ENCODE assay signal across 7 cellular contexts in the genomic region with DNA sequence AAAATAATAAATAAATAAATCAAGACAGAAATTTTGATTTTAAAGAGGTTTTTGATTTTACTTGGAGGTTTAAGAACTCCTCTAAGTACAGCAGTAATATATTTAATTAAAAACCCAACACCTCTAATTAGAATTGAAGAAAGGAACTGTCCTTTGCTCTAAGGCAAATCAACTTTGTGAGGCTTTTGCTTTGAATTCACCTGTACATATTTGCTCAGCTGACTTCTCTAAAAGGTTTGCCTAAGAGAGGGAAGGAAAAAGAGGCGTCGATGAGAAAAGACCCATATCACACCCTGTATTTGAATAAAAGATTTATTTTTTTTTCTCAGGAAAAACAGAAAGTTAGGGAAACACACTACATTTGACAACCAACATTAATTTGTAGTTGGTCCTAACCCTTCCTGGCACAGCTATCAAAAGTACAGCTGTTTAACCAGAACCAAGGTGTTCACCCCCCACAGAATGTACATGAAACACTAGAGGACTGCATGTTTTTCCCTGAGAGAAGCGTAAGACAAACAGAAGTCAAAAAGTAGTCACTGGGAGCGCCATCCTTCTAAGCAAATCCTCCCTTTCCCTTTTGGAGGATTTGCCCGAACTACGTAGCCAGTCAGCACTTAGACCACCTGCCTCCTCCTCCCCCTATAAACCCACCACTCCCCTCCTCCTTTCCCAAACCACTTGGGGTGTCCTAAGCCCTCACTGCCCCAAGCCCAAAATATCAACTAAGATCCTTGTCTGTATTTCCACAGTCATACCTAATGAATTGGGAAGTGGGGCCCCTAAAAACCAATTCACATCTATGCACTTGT. TPM values are rescaled to one million over a fixed set of nuclear protein-coding genes. Genes with fewer than 3 reads are reported as not detected.
DNase-seq lines count a peak whose midpoint lies in the region; ATAC-seq and TF ChIP-seq lines count a peak whose summit lies in the region.

No MANE protein-coding gene starts in this region.

- H3K27me3 Mint-ChIP-seq in H9 (ENCODE audit: low read depth): peaks cover 3% of the 10 kb centered on the region; the same call in 1 of the 2 replicates
- H3K27me3 Mint-ChIP-seq in activated CD4-positive, alpha-beta memory T cell treated with anti-CD3 and anti-CD28 coated beads for 36 hours: peaks cover 2% of the 10 kb centered on the region
- no peaks in the 10 kb centered on the region for H3K27me3 Mint-ChIP-seq in stimulated activated naive B cell treated with anti-CD40 and anti-IgM and Interleukin-4, amounts not matched to agents 10 μg/mL and 1 μg/mL and 100 μg/mL, for 72 hours

- H3K9me3 ChIP-seq in H9 (ENCODE audit: control insufficient read depth, low read depth, low read length): no peaks in the 10 kb centered on the region
- H3K9me3 ChIP-seq in right cardiac atrium (ENCODE audit: control insufficient read depth, low read length): no peaks in the 10 kb centered on the region

- POLR2A ChIA-PET in activated CD4-positive, alpha-beta memory T cell treated with anti-CD3 and anti-CD28 coated beads for 36 hours (lab: Charles Lee): interaction anchor here (0.8 to 12.6 kb wide), 7 partner anchors 10 to 347 kb away, joined by 3 to 527 read pairs (median 4); no protein-coding TSS in a partner anchor

- no peaks in the 10 kb centered on the region for H4K20me1 ChIP-seq in H9 (ENCODE audit: control insufficient read depth, insufficient read depth, insufficient read length)

- intact Hi-C loops in activated CD4-positive, alpha-beta memory T cell treated with anti-CD3 and anti-CD28 coated beads for 36 hours (cut with micrococcal nuclease): no loop called here
- intact Hi-C loops in right cardiac atrium (cut with DNase I): loop anchor here in 3 of 4 donors (5.0 kb wide), 2 partner anchors 38 to 48 kb away; no protein-coding TSS in a partner anchor

- CTCF ChIA-PET in activated CD4-positive, alpha-beta memory T cell treated with anti-CD3 and anti-CD28 coated beads for 36 hours (lab: Charles Lee): interaction anchor here (0.8 to 15.1 kb wide), 2 partner anchors 11 to 48 kb away, joined by 3 to 276 read pairs; no protein-coding TSS in a partner anchor

- no peak overlapping the region for H3K9ac ChIP-seq in H9 (ENCODE audit: extremely low read depth, insufficient read length, low read length)

- H4K91ac ChIP-seq in H9 (ENCODE audit: insufficient read length, low read depth, low read length): no peak overlapping the region

- no peak overlapping the region for H2AK5ac ChIP-seq in H9 (ENCODE audit: insufficient read length, low read length)

- H3T11ph ChIP-seq in H9 (ENCODE audit: low read length): no peak overlapping the region

- ATAC-seq in right cardiac atrium (no peak), GM19397 (IDR thresholded peaks at IDR 0.05; ENCODE audit: unreplicated experiment) (no peak)
- ATAC-seq in stimulated activated naive B cell treated with anti-CD40 and anti-IgM and Interleukin-4, amounts not matched to agents 10 μg/mL and 1 μg/mL and 100 μg/mL, for 72 hours (replicated peaks): no peak

- H3K79me2 ChIP-seq in H9 (ENCODE audit: insufficient read depth, low read length): peaks cover 35% of the 10 kb centered on the region

- H3K27ac Mint-ChIP-seq in H9: peak overlapping the region in 2 of 3 experiments; percentile 85 to 96; a peak in 3 of 7 replicates
- peak overlapping the region; percentile 98 for H3K27ac Mint-ChIP-seq in activated CD4-positive, alpha-beta memory T cell treated with anti-CD3 and anti-CD28 coated beads for 36 hours
- H3K27ac Mint-ChIP-seq in stimulated activated naive B cell treated with anti-CD40 and anti-IgM and Interleukin-4, amounts not matched to agents 10 μg/mL and 1 μg/mL and 100 μg/mL, for 72 hours: peak overlapping the region; percentile 95

- H3K18ac ChIP-seq in H9 (ENCODE audit: insufficient read length, low read depth, low read length): no peak overlapping the region

- DNase-seq in H9: no peak
- DNase-seq in activated CD4-positive, alpha-beta memory T cell treated with anti-CD3 and anti-CD28 coated beads for 36 hours: no peak
- DNase-seq in right cardiac atrium: no peak
- DNase-seq in stimulated activated naive B cell treated with anti-CD40 and anti-IgM and Interleukin-4, amounts not matched to agents 10 μg/mL and 1 μg/mL and 100 μg/mL, for 72 hours: no peak
- no peak for DNase-seq in NCI-H1417 treated with DMSO at 0.1 percent for 48 hours (lab: John Stamatoyannopoulos, UW)
- DNase-seq in COLO829 (ENCODE audit: low spot score): no peak

- H3K27me3 ChIP-seq in H9 (ENCODE audit: insufficient read depth, low read length) (no peaks in the 10 kb centered on the region), right cardiac atrium (ENCODE audit: control insufficient read depth, insufficient read depth) (no peaks in the 10 kb centered on the region)

- H4K8ac ChIP-seq in H9 (replicated peaks; ENCODE audit: insufficient read length, low read depth, low read length): no peak overlapping the region

- H3K4me2 ChIP-seq in H9 (ENCODE audit: insufficient read depth, insufficient read length, low read length): peak overlapping the region; percentile 98

- peaks cover 76 to 89% (median 80%) of the 10 kb centered on the region in 3 experiments for H3K36me3 Mint-ChIP-seq in H9 (ENCODE audit: insufficient read depth in 1 of 3, low read depth in 3 of 3)
- H3K36me3 Mint-ChIP-seq in activated CD4-positive, alpha-beta memory T cell treated with anti-CD3 and anti-CD28 coated beads for 36 hours: peaks cover 86% of the 10 kb centered on the region
- H3K36me3 Mint-ChIP-seq in stimulated activated naive B cell treated with anti-CD40 and anti-IgM and Interleukin-4, amounts not matched to agents 10 μg/mL and 1 μg/mL and 100 μg/mL, for 72 hours: peaks cover 69 to 77% of the 10 kb centered on the region in 2 donors

- H2BK12ac ChIP-seq in H9 (ENCODE audit: insufficient read length, low read depth, low read length): no peak overlapping the region

- peak overlapping the region; percentile 99 for H3K4me3 ChIP-seq in right cardiac atrium (ENCODE audit: low read length)

- no peak overlapping the region for H3K14ac ChIP-seq in H9 (ENCODE audit: insufficient read depth, low read length)

- H3K79me1 ChIP-seq in H9 (ENCODE audit: insufficient read depth, low read depth, low read length, poor library complexity, severe bottlenecking): no peaks in the 10 kb centered on the region

- no CpG with 5 or more reads among the region's 6 CpGs for WGBS in H9 (ENCODE audit: extremely low coverage, insufficient read length, low lambda C conversion rate)
- 48% methylated on average over 6 of the region's 6 CpGs for WGBS in right cardiac atrium

- H3K4me1 ChIP-seq in H9 (ENCODE audit: insufficient read depth, low read length) (peaks cover 2% of the 10 kb centered on the region), right cardiac atrium (ENCODE audit: control insufficient read depth, insufficient read depth, low read length) (peaks cover 14% of the 10 kb centered on the region)

- no peak for TF ChIP-seq CTCF in H9 (conservative IDR thresholded peaks at IDR 0.05)

- no peak overlapping the region for H3K23ac ChIP-seq in H9 (ENCODE audit: insufficient read length, low read depth, low read length)

- H3K4me3 Mint-ChIP-seq in H9: peak overlapping the region; percentile 96 to 97
- peak overlapping the region; percentile 93 for H3K4me3 Mint-ChIP-seq in activated CD4-positive, alpha-beta memory T cell treated with anti-CD3 and anti-CD28 coated beads for 36 hours
- peak overlapping the region; percentile 90 to 95 for H3K4me3 Mint-ChIP-seq in stimulated activated naive B cell treated with anti-CD40 and anti-IgM and Interleukin-4, amounts not matched to agents 10 μg/mL and 1 μg/mL and 100 μg/mL, for 72 hours

- no peak overlapping the region for H3K27ac ChIP-seq in H9 (ENCODE audit: insufficient read length, low read depth, low read length)
- H3K27ac ChIP-seq in right cardiac atrium (ENCODE audit: low read length): peak overlapping the region; percentile 92

- H3K4ac ChIP-seq in H9 (ENCODE audit: low read depth, low read length): no peak overlapping the region

- no peak overlapping the region for H2BK5ac ChIP-seq in H9 (ENCODE audit: insufficient read length, low read length)

- H2AFZ ChIP-seq in H9 (ENCODE audit: low read length): no peak overlapping the region

- H3K23me2 ChIP-seq in H9 (ENCODE audit: insufficient read length, low read depth, low read length, poor library complexity, severe bottlenecking): peaks cover 7% of the 10 kb centered on the region

- H3K9me3 Mint-ChIP-seq in H9: peaks cover 6 to 15% of the 10 kb centered on the region in 2 experiments; a peak in 4 of 5 replicates
- no peaks in the 10 kb centered on the region for H3K9me3 Mint-ChIP-seq in activated CD4-positive, alpha-beta memory T cell treated with anti-CD3 and anti-CD28 coated beads for 36 hours
- H3K9me3 Mint-ChIP-seq in stimulated activated naive B cell treated with anti-CD40 and anti-IgM and Interleukin-4, amounts not matched to agents 10 μg/mL and 1 μg/mL and 100 μg/mL, for 72 hours: no peaks in the 10 kb centered on the region

- no peak overlapping the region for H3K56ac ChIP-seq in H9 (ENCODE audit: insufficient read length, low read depth, low read length)

- no peak overlapping the region for H2BK20ac ChIP-seq in H9 (ENCODE audit: low read depth, low read length, poor library complexity, severe bottlenecking)

- peaks cover 49 to 61% of the 10 kb centered on the region in 2 experiments for H3K4me1 Mint-ChIP-seq in H9
- H3K4me1 Mint-ChIP-seq in activated CD4-positive, alpha-beta memory T cell treated with anti-CD3 and anti-CD28 coated beads for 36 hours (ENCODE audit: low read depth): peaks cover 53% of the 10 kb centered on the region
- peaks cover 22 to 42% of the 10 kb centered on the region in 2 donors for H3K4me1 Mint-ChIP-seq in stimulated activated naive B cell treated with anti-CD40 and anti-IgM and Interleukin-4, amounts not matched to agents 10 μg/mL and 1 μg/mL and 100 μg/mL, for 72 hours

- no peak overlapping the region for H4K5ac ChIP-seq in H9 (ENCODE audit: insufficient read length, low read depth, low read length)

- no peak overlapping the region for H2BK120ac ChIP-seq in H9 (ENCODE audit: low read depth, low read length, poor library complexity, severe bottlenecking)

- H2BK15ac ChIP-seq in H9 (ENCODE audit: low read depth, low read length): no peak overlapping the region

RNA-seq across cellular contexts. Expression of a gene that starts 4.9 kb away (rescaled TPM):
- total RNA-seq in H9 (2021) (247 and 250 TPM in 2 replicates), right cardiac atrium (100 to 1,000 TPM in 1 of 4 donors, 10 to 100 TPM in 3; 65.5 to 130 (median 80.2) TPM)
- total RNA-seq in activated CD4-positive, alpha-beta memory T cell treated with anti-CD3 and anti-CD28 coated beads for 36 hours: 100 to 1,000 TPM; 280 to 288 TPM
- 78.7 TPM for polyA plus RNA-seq in right cardiac atrium

RNA-seq across cellular contexts. Expression of a gene that starts 25.3 kb away (rescaled TPM):
- total RNA-seq in H9 (2021): 4.6 and 6.1 TPM in 2 replicates
- total RNA-seq in activated CD4-positive, alpha-beta memory T cell treated with anti-CD3 and anti-CD28 coated beads for 36 hours: 1 to 10 TPM; 1.1 TPM
- 10 to 100 TPM; 22.6 to 57.0 (median 37.2) TPM for total RNA-seq in right cardiac atrium
- polyA plus RNA-seq in right cardiac atrium: 26.3 TPM

RNA-seq across cellular contexts. Expression of a gene that starts 54.9 kb away (rescaled TPM):
- total RNA-seq in H9 (2021) (212 and 218 TPM in 2 replicates), right cardiac atrium (100 to 1,000 TPM; 111 to 122 (median 118) TPM)
- total RNA-seq in activated CD4-positive, alpha-beta memory T cell treated with anti-CD3 and anti-CD28 coated beads for 36 hours: 100 to 1,000 TPM; 212 to 219 TPM
- polyA plus RNA-seq in right cardiac atrium: 81.6 TPM

RNA-seq across cellular contexts. Expression of a gene that starts 58.9 kb away (rescaled TPM):
- total RNA-seq in H9 (2021) (not detected in 2 replicates), right cardiac atrium (under 1 TPM in 2 of 4 donors, not detected in 2; 0.60 to 0.70 TPM)
- not detected for total RNA-seq in activated CD4-positive, alpha-beta memory T cell treated with anti-CD3 and anti-CD28 coated beads for 36 hours
- polyA plus RNA-seq in right cardiac atrium: not detected
